ENCODE assay signal across 11 cellular contexts in the genomic region with DNA sequence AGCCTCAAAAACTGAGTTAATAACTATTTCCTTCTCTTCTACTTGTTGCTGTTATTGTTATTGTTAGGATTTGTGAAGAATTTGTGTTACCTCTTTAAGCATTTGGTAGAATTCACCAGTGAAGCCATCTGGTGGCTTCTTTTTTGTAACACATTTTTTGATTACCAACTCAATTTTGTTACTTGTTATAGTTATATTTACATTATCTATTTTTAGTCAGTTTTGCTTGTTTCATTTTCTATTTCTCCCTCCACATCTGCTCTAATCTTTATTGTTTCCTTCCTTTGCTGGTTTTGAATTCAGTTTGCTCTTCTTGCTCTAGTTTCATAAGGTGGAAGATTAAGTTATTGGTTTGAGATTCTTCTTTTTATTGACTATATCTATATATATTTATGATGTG. TPM values are rescaled to one million over a fixed set of nuclear protein-coding genes. Genes with fewer than 3 reads are reported as not detected.
DNase-seq lines count a peak whose midpoint lies in the region; ATAC-seq, FAIRE-seq and TF ChIP-seq lines count a peak whose summit lies in the region.
"Had no signal": no experiment of that assay in that cellular context is flagged by ENCODE, and none has a peak within 500 bp of the region (broad histone marks: within the 10 kb centered on the region; RNA-seq: fewer than 3 reads in every experiment).

No MANE protein-coding gene starts in this region.

- H2AFZ ChIP-seq in GM23248 (0 out of 2 replicates have a peak overlapping the region, but pooled peaks have one; percentile 0), OCI-LY7 (ENCODE audit: low read length) (peak overlapping the region; percentile 51)

- DNase-seq in GM12891 (ENCODE audit: insufficient read length, low spot score) (no peak), GM23248 (no peak), OCI-LY7 (ENCODE audit: low spot score) (peak; percentile 74), fibroblast of villous mesenchyme (ENCODE audit: low read depth) (peak; percentile 17), head of caudate nucleus (no peak), kidney glomerular epithelial cell (lab: John Stamatoyannopoulos, UW) (no peak)
- no peak for DNase-seq in stimulated activated CD4-positive, alpha-beta T cell treated with anti-CD3 and anti-CD28 coated beads, Interleukin-1b, Interleukin-23, amount 100 ng/mL, for 48 hours
- DNase-seq: amniotic stem cell, NCI-H1105 treated with DMSO at 0.1 percent for 48 hours, upper lobe of left lung had no signal

- in situ Hi-C loops in GM23248 (cut with MboI) = no loop called here

- H3K4me1 ChIP-seq in GM23248 (ENCODE audit: insufficient read depth) = no peaks in the 10 kb centered on the region
- peaks cover 51% of the 10 kb centered on the region for H3K4me1 ChIP-seq in OCI-LY7 (ENCODE audit: insufficient read depth, low read length, poor library complexity, severe bottlenecking)

- H3K9me2 ChIP-seq in GM23248 (ENCODE audit: insufficient read depth) = no peaks in the 10 kb centered on the region
- H3K9me2 ChIP-seq in OCI-LY7 (ENCODE audit: insufficient read depth, low read length) = no peaks in the 10 kb centered on the region

- no peak overlapping the region for H3K4me3 ChIP-seq in GM23248
- H3K4me3 ChIP-seq in OCI-LY7 (ENCODE audit: low read depth, low read length, poor library complexity, severe bottlenecking) = peak overlapping the region; percentile 19
- H3K4me3 ChIP-seq in fibroblast of villous mesenchyme (ENCODE audit: low read depth, low read length) = no peak overlapping the region
- H3K4me3 ChIP-seq: upper lobe of left lung had no signal

- intact Hi-C loops in OCI-LY7 (cut with micrococcal nuclease; ENCODE audit: unreplicated experiment) = loop anchor here (1.0 kb wide), 2 partner anchors 160 to 183 kb away; no protein-coding TSS in a partner anchor
- intact Hi-C loops in head of caudate nucleus (cut with DNase I) = no loop called here

- H3K9ac ChIP-seq in GM23248 = no peak overlapping the region

- BruUV-seq in OCI-LY7 (replicated peaks; lab: Mats Ljungman, UMichigan) = no TSS peak

- TF ChIP-seq CTCF in OCI-LY7 (conservative IDR thresholded peaks at IDR 0.05; ENCODE audit: low read length) (peak; percentile 46; the same call in 1 of the 2 replicates), fibroblast of villous mesenchyme (IDR thresholded peaks at IDR 0.05; ENCODE audit: insufficient read depth, low read depth, low read length) (no peak)

- no peak for ATAC-seq in HG03457 (IDR thresholded peaks at IDR 0.05; ENCODE audit: unreplicated experiment)

- no peaks in the 10 kb centered on the region for H3K9me3 ChIP-seq in GM23248 (ENCODE audit: low read depth)
- H3K9me3 ChIP-seq in OCI-LY7 (ENCODE audit: low read length) = peaks cover 17% of the 10 kb centered on the region; the same call in 1 of the 2 replicates
- H3K9me3 ChIP-seq: upper lobe of left lung had no signal

- H3K79me2 ChIP-seq in GM23248 (ENCODE audit: insufficient read depth) (no peaks in the 10 kb centered on the region), OCI-LY7 (ENCODE audit: insufficient read depth, low read depth, low read length) (no peaks in the 10 kb centered on the region)

- no peaks in the 10 kb centered on the region for H4K20me1 ChIP-seq in GM23248 (ENCODE audit: insufficient read depth)
- H4K20me1 ChIP-seq in OCI-LY7 (ENCODE audit: insufficient read depth, low read length) = no peaks in the 10 kb centered on the region

- POLR2A ChIA-PET in OCI-LY7 (lab: Charles Lee) = interaction anchor here (0.9 to 1.1 kb wide), 2 partner anchors 16 to 25 kb away, joined by 3 read pairs; no protein-coding TSS in a partner anchor

- CTCF ChIA-PET in OCI-LY7 (lab: Charles Lee; ENCODE audit: unreplicated experiment) = interaction anchor here (1.1 kb wide), 1 partner anchor 162 kb away, joined by 3 read pairs; no protein-coding TSS in a partner anchor

- H3K36me3 ChIP-seq in GM23248 (ENCODE audit: low read depth) (no peaks in the 10 kb centered on the region), OCI-LY7 (ENCODE audit: insufficient read depth, low read length) (peaks cover 8% of the 10 kb centered on the region)
- H3K36me3 ChIP-seq: upper lobe of left lung had no signal

- no peak overlapping the region for H3K4me2 ChIP-seq in GM23248 (ENCODE audit: unreplicated experiment)
- H3K4me2 ChIP-seq in OCI-LY7 (ENCODE audit: low read length) = peak overlapping the region; percentile 51

- no peaks in the 10 kb centered on the region for H3F3A ChIP-seq in GM23248 (ENCODE audit: insufficient read depth)

- H3K27ac ChIP-seq in GM23248 = no peak overlapping the region
- peak overlapping the region; percentile 89 for H3K27ac ChIP-seq in OCI-LY7 (ENCODE audit: low read depth, low read length, poor library complexity, severe bottlenecking)
- H3K27ac ChIP-seq: upper lobe of left lung had no signal

- H3K27me3 ChIP-seq in GM23248 (replicated peaks; ENCODE audit: insufficient read depth) = no peaks in the 10 kb centered on the region
- H3K27me3 ChIP-seq: upper lobe of left lung had no signal

- FAIRE-seq in GM12891 (lab: Jason Lieb, UNC) = peak; percentile 20

- no peak for TF ChIP-seq POLR2A in GM12891 (IDR thresholded peaks at IDR 0.05; ENCODE audit: low read depth, low read length)

TF ChIP-seq in GM12891, 5 proteins besides CTCF, POLR2A, EP300 and RAD21:
- TF ChIP-seq PAX5 (IDR thresholded peaks at IDR 0.05; ENCODE audit: insufficient read depth, low read length, severe bottlenecking) (no peak), SPI1 (IDR thresholded peaks at IDR 0.05; ENCODE audit: low read depth, low read length) (no peak), POLR2AphosphoS5 (IDR thresholded peaks at IDR 0.05; ENCODE audit: low read depth, low read length) (no peak), POU2F2 (IDR thresholded peaks at IDR 0.05; ENCODE audit: low read depth, low read length) (no peak), TAF1 (IDR thresholded peaks at IDR 0.05; ENCODE audit: low read depth, low read length) (no peak)

RNA-seq across cellular contexts. Expression of a gene that starts 3.7 kb away (rescaled TPM):
- polyA plus RNA-seq in GM12891 (2012; ENCODE audit: low read depth, missing spikeins) = 0.03 TPM
- total RNA-seq in GM23248 (2014; rRNA removed; shearing (Covaris generic)) = not detected in 2 replicates
- not detected in 2 replicates for polyA plus RNA-seq in GM23248 (2016; fragmentation: Nextera tagmentation; extraction: Ambion mirVana)
- total RNA-seq in OCI-LY7 (2014; rRNA removed; shearing (Covaris generic)) = not detected in 2 replicates
- total RNA-seq in OCI-LY7 (2022) (not detected in 2 replicates), fibroblast of villous mesenchyme (under 0.01 TPM in 1 of 2 replicates, not detected in the other)
- total RNA-seq: upper lobe of left lung had no signal

RNA-seq across cellular contexts. Expression of a gene that starts 35.2 kb away (rescaled TPM):
- 21.5 TPM for polyA plus RNA-seq in GM12891 (2012; ENCODE audit: low read depth, missing spikeins)
- total RNA-seq in GM23248 (2014; rRNA removed; shearing (Covaris generic)) = 0.76 TPM in 1 of 2 replicates, not detected in the other
- 0.18 and 0.20 TPM in 2 replicates for polyA plus RNA-seq in GM23248 (2016; fragmentation: Nextera tagmentation; extraction: Ambion mirVana)
- not detected in 2 replicates for total RNA-seq in OCI-LY7 (2014; rRNA removed; shearing (Covaris generic))
- 0.18 TPM in 1 of 2 replicates, not detected in the other for total RNA-seq in OCI-LY7 (2022)
- 1.3 TPM in 2 replicates for total RNA-seq in fibroblast of villous mesenchyme

Comparison
In these comparisons a context has a peak if more than half of its experiments do, and no peak if none do; other contexts are left out.
1. DNase-seq: peak in OCI-LY7 (single experiment) and fibroblast of villous mesenchyme (single experiment); none in GM12891 (single experiment), GM23248 (single experiment), head of caudate nucleus (0 of 42), kidney glomerular epithelial cell (single experiment) and stimulated activated CD4-positive, alpha-beta T cell treated with anti-CD3 and anti-CD28 coated beads, Interleukin-1b, Interleukin-23, amount 100 ng/mL, for 48 hours (single experiment).